In the genomic region with DNA sequence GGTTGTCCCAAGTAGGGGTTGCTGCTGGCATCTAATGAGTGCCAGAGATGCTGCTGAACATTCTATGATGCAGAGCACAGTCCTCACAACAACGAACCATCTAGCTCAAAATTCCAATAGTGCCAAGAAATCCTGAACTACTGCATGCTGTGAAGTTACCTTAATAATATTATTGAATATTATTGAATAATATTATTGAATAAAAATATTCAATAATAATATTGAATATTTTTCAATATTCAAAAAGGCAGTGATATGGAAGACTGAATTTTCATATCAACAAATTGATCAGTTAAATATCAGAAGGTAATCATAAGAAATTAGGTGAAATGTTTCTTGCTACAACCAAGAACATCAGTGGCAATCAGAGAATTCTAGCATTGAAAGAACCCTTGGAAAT, we compare ENCODE assay signal across 29 cellular contexts. TPM values are rescaled to one million over a fixed set of nuclear protein-coding genes. Genes with fewer than 3 reads are reported as not detected.
"Had no signal": no experiment of that assay in that cellular context is flagged by ENCODE, and none has a peak within 500 bp of the region (broad histone marks: within the 10 kb centered on the region; RNA-seq: fewer than 3 reads in every experiment).

No MANE protein-coding gene starts in this region.

- H3K4me3 Mint-ChIP-seq: stimulated activated effector memory CD8-positive, alpha-beta T cell treated with anti-CD3 and anti-CD28 coated beads, Interleukin-12 subunit alpha, Interleukin-12 subunit beta, amount 100 ng/mL, for 72 hours; stimulated activated memory B cell treated with anti-CD40 and anti-IgM and Interleukin-4, amounts not matched to agents 10 μg/mL and 1 μg/mL and 100 μg/mL, for 72 hours; stimulated activated naive B cell treated with anti-CD40 and anti-IgM and Interleukin-4, amounts not matched to agents 10 μg/mL and 1 μg/mL and 100 μg/mL, for 72 hours; stimulated activated naive CD8-positive, alpha-beta T cell treated with anti-CD3 and anti-CD28 coated beads, Interleukin-15, amount 100 ng/mL, for 72 hours; stimulated activated naive CD8-positive, alpha-beta T cell treated with anti-CD3 and anti-CD28 coated beads, Interleukin-15, Interleukin-2, amounts not matched to agents 100 ng/mL and 50 ng/mL, for 24 hours; type B pancreatic cell had no signal

- H3K4me1 Mint-ChIP-seq: stimulated activated effector memory CD8-positive, alpha-beta T cell treated with anti-CD3 and anti-CD28 coated beads, Interleukin-12 subunit alpha, Interleukin-12 subunit beta, amount 100 ng/mL, for 72 hours; stimulated activated memory B cell treated with anti-CD40 and anti-IgM and Interleukin-4, amounts not matched to agents 10 μg/mL and 1 μg/mL and 100 μg/mL, for 72 hours; stimulated activated naive B cell treated with anti-CD40 and anti-IgM and Interleukin-4, amounts not matched to agents 10 μg/mL and 1 μg/mL and 100 μg/mL, for 72 hours; stimulated activated naive CD8-positive, alpha-beta T cell treated with anti-CD3 and anti-CD28 coated beads, Interleukin-15, amount 100 ng/mL, for 72 hours had no signal

- H3K4me1 ChIP-seq: testis, upper lobe of right lung, vagina had no signal

- H3K9me3 Mint-ChIP-seq: stimulated activated effector memory CD8-positive, alpha-beta T cell treated with anti-CD3 and anti-CD28 coated beads, Interleukin-12 subunit alpha, Interleukin-12 subunit beta, amount 100 ng/mL, for 72 hours; stimulated activated memory B cell treated with anti-CD40 and anti-IgM and Interleukin-4, amounts not matched to agents 10 μg/mL and 1 μg/mL and 100 μg/mL, for 72 hours; stimulated activated naive B cell treated with anti-CD40 and anti-IgM and Interleukin-4, amounts not matched to agents 10 μg/mL and 1 μg/mL and 100 μg/mL, for 72 hours; stimulated activated naive CD8-positive, alpha-beta T cell treated with anti-CD3 and anti-CD28 coated beads, Interleukin-15, amount 100 ng/mL, for 72 hours; stimulated activated naive CD8-positive, alpha-beta T cell treated with anti-CD3 and anti-CD28 coated beads, Interleukin-15, Interleukin-2, amounts not matched to agents 100 ng/mL and 50 ng/mL, for 24 hours; type B pancreatic cell had no signal

- H3K36me3 Mint-ChIP-seq: stimulated activated effector memory CD8-positive, alpha-beta T cell treated with anti-CD3 and anti-CD28 coated beads, Interleukin-12 subunit alpha, Interleukin-12 subunit beta, amount 100 ng/mL, for 72 hours; stimulated activated memory B cell treated with anti-CD40 and anti-IgM and Interleukin-4, amounts not matched to agents 10 μg/mL and 1 μg/mL and 100 μg/mL, for 72 hours; stimulated activated naive B cell treated with anti-CD40 and anti-IgM and Interleukin-4, amounts not matched to agents 10 μg/mL and 1 μg/mL and 100 μg/mL, for 72 hours; type B pancreatic cell had no signal

- H3K27ac Mint-ChIP-seq: stimulated activated effector memory CD8-positive, alpha-beta T cell treated with anti-CD3 and anti-CD28 coated beads, Interleukin-12 subunit alpha, Interleukin-12 subunit beta, amount 100 ng/mL, for 72 hours; stimulated activated memory B cell treated with anti-CD40 and anti-IgM and Interleukin-4, amounts not matched to agents 10 μg/mL and 1 μg/mL and 100 μg/mL, for 72 hours; stimulated activated naive B cell treated with anti-CD40 and anti-IgM and Interleukin-4, amounts not matched to agents 10 μg/mL and 1 μg/mL and 100 μg/mL, for 72 hours; stimulated activated naive CD8-positive, alpha-beta T cell treated with anti-CD3 and anti-CD28 coated beads, Interleukin-15, amount 100 ng/mL, for 72 hours; stimulated activated naive CD8-positive, alpha-beta T cell treated with anti-CD3 and anti-CD28 coated beads, Interleukin-15, Interleukin-2, amounts not matched to agents 100 ng/mL and 50 ng/mL, for 24 hours; type B pancreatic cell had no signal

- H3K27ac ChIP-seq: stomach, suprapubic skin, testis, thoracic aorta, thyroid gland, tibial artery, tibial nerve, transverse colon, upper lobe of right lung, uterus, vagina had no signal

- H3K36me3 ChIP-seq: stomach, suprapubic skin, thoracic aorta, thyroid gland, tibial artery, tibial nerve, transverse colon, upper lobe of right lung, uterus, vagina had no signal

- ATAC-seq: stimulated activated effector memory CD8-positive, alpha-beta T cell treated with anti-CD3 and anti-CD28 coated beads, Interleukin-12 subunit alpha, Interleukin-12 subunit beta, amount 100 ng/mL, for 72 hours; stimulated activated memory B cell treated with anti-CD40 and anti-IgM and Interleukin-4, amounts not matched to agents 10 μg/mL and 1 μg/mL and 100 μg/mL, for 72 hours; stimulated activated naive B cell treated with anti-CD40 and anti-IgM and Interleukin-4, amounts not matched to agents 10 μg/mL and 1 μg/mL and 100 μg/mL, for 72 hours; stimulated activated naive CD8-positive, alpha-beta T cell treated with anti-CD3 and anti-CD28 coated beads, Interleukin-15, amount 100 ng/mL, for 72 hours; stimulated activated naive CD8-positive, alpha-beta T cell treated with anti-CD3 and anti-CD28 coated beads, Interleukin-15, Interleukin-2, amounts not matched to agents 100 U/mL and 50 U/mL, for 24 hours; upper lobe of right lung had no signal

- H3K4me3 ChIP-seq: stomach, suprapubic skin, testis, thoracic aorta, thyroid gland, tibial artery, tibial nerve, transverse colon, upper lobe of right lung, uterus, vagina had no signal

- H3K27me3 ChIP-seq: testis, uterus, vagina had no signal

- H3K9me3 ChIP-seq: stomach, suprapubic skin, testis, thoracic aorta, thyroid gland, tibial artery, tibial nerve, transverse colon, upper lobe of right lung, uterus, vagina had no signal

- DNase-seq: stimulated activated CD4-positive, alpha-beta T cell treated with anti-CD3 and anti-CD28 coated beads, Interleukin-2, amount 100 ng/mL, for 48 hours; stimulated activated CD4-positive, alpha-beta T cell treated with anti-CD3 and anti-CD28 coated beads, Interleukin-4, amount 100 ng/mL, for 1 hour; stimulated activated CD4-positive, alpha-beta T cell treated with anti-CD3 and anti-CD28 coated beads, Interleukin-4, amount 100 ng/mL, for 24 hours; stimulated activated CD4-positive, alpha-beta T cell treated with anti-CD3 and anti-CD28 coated beads, Interleukin-4, amount 100 ng/mL, for 4 hours; stimulated activated CD8-positive, alpha-beta memory T cell treated with anti-CD3 and anti-CD28 coated beads, Interleukin-4, amount 100 ng/mL, for 48 hours; stimulated activated naive B cell treated with anti-CD40 and anti-IgM and Interleukin-4, amounts not matched to agents 10 μg/mL and 1 μg/mL and 100 μg/mL, for 72 hours; stimulated activated naive CD4-positive, alpha-beta T cell; stimulated activated naive CD4-positive, alpha-beta T cell treated with Interleukin-2 at 50 U/mL for 16 hours; stimulated activated naive CD8-positive, alpha-beta T cell treated with anti-CD3 and anti-CD28 coated beads, Interleukin-15, amount 100 ng/mL, for 72 hours; stimulated activated naive CD8-positive, alpha-beta T cell treated with anti-CD3 and anti-CD28 coated beads, Interleukin-15, Interleukin-2, amounts not matched to agents 100 U/mL and 50 U/mL, for 24 hours; stomach; substantia nigra; testis; thyroid gland; tibial artery; transverse colon; trophoblast cell; upper lobe of right lung; uterus had no signal

RNA-seq across cellular contexts. Expression of a gene that starts 2.8 kb away (rescaled TPM):
- total RNA-seq: subcutaneous adipose tissue, thyroid gland, ureter had no signal
- polyA plus RNA-seq: stomach had no signal
